28 cellular contexts compared by ENCODE assay signal in the genomic region with DNA sequence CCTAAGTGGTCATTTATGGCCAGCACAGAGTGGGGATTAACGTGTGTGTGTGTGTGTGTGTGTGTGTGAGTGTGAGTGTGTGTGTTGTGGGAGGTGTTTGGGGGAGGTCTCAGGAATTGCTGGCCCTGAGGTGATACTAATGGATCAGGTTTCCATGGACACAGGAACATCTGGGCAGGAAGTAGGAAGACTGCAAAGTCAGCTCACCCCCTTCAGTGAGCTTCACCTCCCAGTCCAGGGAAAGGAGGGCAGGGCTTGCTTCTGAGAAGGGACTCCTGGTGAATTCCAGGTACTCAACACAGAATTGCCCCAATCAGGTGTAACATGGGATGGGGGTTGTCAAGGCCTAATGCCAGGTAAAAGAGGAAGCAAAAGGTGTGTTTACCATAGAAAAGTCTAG. TPM values are rescaled to one million over a fixed set of nuclear protein-coding genes. Genes with fewer than 3 reads are reported as not detected.
DNase-seq lines count a peak whose midpoint lies in the region; ATAC-seq and TF ChIP-seq lines count a peak whose summit lies in the region.
"Had no signal": no experiment of that assay in that cellular context is flagged by ENCODE, and none has a peak within 500 bp of the region (broad histone marks: within the 10 kb centered on the region; RNA-seq: fewer than 3 reads in every experiment).

No MANE protein-coding gene starts in this region.

- H3K79me1 ChIP-seq in mesendoderm (ENCODE audit: low read length) = no peaks in the 10 kb centered on the region

- H3K4ac ChIP-seq in mesendoderm (ENCODE audit: low read depth, low read length) = no peak overlapping the region

- H3K79me2 ChIP-seq in mesendoderm (ENCODE audit: control insufficient read depth, insufficient read depth, low read length) = no peaks in the 10 kb centered on the region

- intact Hi-C loops in heart right ventricle (cut with DNase I) (no loop called here), thyroid gland (cut with DNase I) (no loop called here)

- DNase-seq in cardiac muscle cell (ENCODE audit: low read depth in 1 of 2, low spot score in 1 of 2) (peak in 1 of 2 donors; percentile 67), heart right ventricle (no peak), choroid plexus epithelial cell (ENCODE audit: low read depth) (peak; percentile 41), mesendoderm (peak; percentile 62), thyroid gland (no peak), NCI-H345 (lab: John Stamatoyannopoulos, UW) (no peak), NCI-H2029 treated with DMSO at 0.1 percent for 48 hours (lab: John Stamatoyannopoulos, UW) (no peak)
- DNase-seq: activated CD4-positive, CD25-positive, alpha-beta regulatory T cell; activated naive CD8-positive, alpha-beta T cell treated with anti-CD3 and anti-CD28 coated beads for 36 hours; activated T-cell treated with anti-CD3 and anti-CD28 coated beads, Interleukin-2, amount 50 U/mL, for 72 hours; C1 segment of cervical spinal cord; effector memory CD8-positive, alpha-beta T cell; HCEC 1CT; KG1; naive thymus-derived CD8-positive, alpha-beta T cell; NCI-H146; NCI-H2171; NCI-H526; posterior cingulate gyrus; stimulated activated CD4-positive, alpha-beta T cell treated with anti-CD3 and anti-CD28 coated beads, Interleukin-1b, Interleukin-23, amount 100 ng/mL, for 48 hours; T1000; uterus had no signal

- no peak overlapping the region for H2BK5ac ChIP-seq in mesendoderm (ENCODE audit: low read length)

- H2BK120ac ChIP-seq in mesendoderm (ENCODE audit: low read depth, low read length) = no peak overlapping the region

- H3K9me3 ChIP-seq in cardiac muscle cell (ENCODE audit: low read depth) (no peaks in the 10 kb centered on the region), heart right ventricle (no peaks in the 10 kb centered on the region), thyroid gland (no peaks in the 10 kb centered on the region)
- H3K9me3 ChIP-seq: esophagus muscularis mucosa, suprapubic skin, uterus had no signal

- no peaks in the 10 kb centered on the region for H3K27me3 ChIP-seq in cardiac muscle cell
- no peaks in the 10 kb centered on the region for H3K27me3 ChIP-seq in heart right ventricle
- H3K27me3 ChIP-seq in mesendoderm (ENCODE audit: insufficient read depth, low read length, poor library complexity) = no peaks in the 10 kb centered on the region
- H3K27me3 ChIP-seq in thyroid gland = no peaks in the 10 kb centered on the region
- H3K27me3 ChIP-seq: esophagus muscularis mucosa, suprapubic skin, uterus had no signal

- no peak overlapping the region for H3K18ac ChIP-seq in mesendoderm (ENCODE audit: low read length)

- H3K36me3 ChIP-seq in cardiac muscle cell (no peaks in the 10 kb centered on the region), heart right ventricle (peaks cover 0 to 7% (median 0%) of the 10 kb centered on the region in 9 donors), mesendoderm (ENCODE audit: control insufficient read depth, insufficient read depth, low read length) (no peaks in the 10 kb centered on the region), thyroid gland (no peaks in the 10 kb centered on the region)
- H3K36me3 ChIP-seq: esophagus muscularis mucosa, suprapubic skin, uterus had no signal

- TF ChIP-seq CTCF in cardiac muscle cell (IDR thresholded peaks at IDR 0.05; ENCODE audit: low read depth, low read length) (no peak), heart right ventricle (IDR thresholded peaks at IDR 0.05) (no peak), choroid plexus epithelial cell (conservative IDR thresholded peaks at IDR 0.05; ENCODE audit: low read depth, low read length) (no peak), thyroid gland (IDR thresholded peaks at IDR 0.05) (no peak)

- no peak overlapping the region for H3K9ac ChIP-seq in mesendoderm (ENCODE audit: low read length)

- H2BK15ac ChIP-seq in mesendoderm (replicated peaks; ENCODE audit: low read depth) = no peak overlapping the region

- no peak overlapping the region for H2AK5ac ChIP-seq in mesendoderm (ENCODE audit: low read length)

- H3K27ac ChIP-seq in cardiac muscle cell = peak overlapping the region; percentile 56
- H3K27ac ChIP-seq in heart right ventricle = no peak overlapping the region
- no peak overlapping the region for H3K27ac ChIP-seq in mesendoderm (ENCODE audit: low read depth, low read length)
- peak overlapping the region; percentile 49 to 70 (median 68) for H3K27ac ChIP-seq in thyroid gland
- H3K27ac ChIP-seq: esophagus muscularis mucosa, suprapubic skin, uterus had no signal

- H3K4me3 ChIP-seq in cardiac muscle cell (no peak overlapping the region), heart right ventricle (no peak overlapping the region), choroid plexus epithelial cell (ENCODE audit: low read depth, low read length) (no peak overlapping the region), mesendoderm (ENCODE audit: low read length) (no peak overlapping the region), thyroid gland (replicated peaks in 1 of 3) (no peak overlapping the region)
- H3K4me3 ChIP-seq: esophagus muscularis mucosa, suprapubic skin, uterus had no signal

- H3K4me1 ChIP-seq in cardiac muscle cell (ENCODE audit: low read depth) (peaks cover 11% of the 10 kb centered on the region), heart right ventricle (peaks cover 0 to 34% (median 5%) of the 10 kb centered on the region in 9 donors), mesendoderm (ENCODE audit: control insufficient read depth, low read depth, low read length) (no peaks in the 10 kb centered on the region), thyroid gland (peaks cover 65 to 88% of the 10 kb centered on the region in 2 donors)
- H3K4me1 ChIP-seq: uterus had no signal

- 55 to 65% methylated on average over 1 of the region's 1 CpG for WGBS in heart right ventricle, 2 donors
- no CpG with 5 or more reads among the region's 1 CpG for WGBS in mesendoderm (ENCODE audit: extremely low coverage, insufficient coverage, low lambda C conversion rate)
- WGBS in thyroid gland, 2 donors = 21 to 92% methylated on average over 1 of the region's 1 CpG

- no peak for TF ChIP-seq POLR2A in thyroid gland (IDR thresholded peaks at IDR 0.05)

- H3K56ac ChIP-seq in mesendoderm (ENCODE audit: low read length) = no peak overlapping the region

- H3K23ac ChIP-seq in mesendoderm (ENCODE audit: low read length) = no peak overlapping the region

- no peak overlapping the region for H4K8ac ChIP-seq in mesendoderm (ENCODE audit: low read depth, low read length)

- no peak overlapping the region for H3K4me2 ChIP-seq in mesendoderm (ENCODE audit: low read length)

- ATAC-seq in heart right ventricle (no peak), HG02759 (IDR thresholded peaks at IDR 0.05; ENCODE audit: unreplicated experiment) (no peak)
- ATAC-seq: activated T-cell treated with anti-CD3 and anti-CD28 coated beads, Interleukin-2, amount 50 U/mL, for 72 hours; effector memory CD8-positive, alpha-beta T cell; naive thymus-derived CD8-positive, alpha-beta T cell; SK-N-SH treated with all-trans-retinoic acid at 6 μM for 48 hours; stimulated activated effector memory CD8-positive, alpha-beta T cell treated with anti-CD3 and anti-CD28 coated beads, Interleukin-12 subunit alpha, Interleukin-12 subunit beta, amount 100 ng/mL, for 72 hours had no signal

- H4K5ac ChIP-seq in mesendoderm (ENCODE audit: low read length) = no peak overlapping the region

RNA-seq across cellular contexts. Expression of gene IL1R1, which starts 30.3 kb away (rescaled TPM):
- total RNA-seq in cardiac muscle cell = 0.18 and 0.21 TPM in 2 replicates
- 1.4 TPM in 1 of 2 replicates, not detected in the other for polyA plus RNA-seq in cardiac muscle cell
- 10 to 100 TPM in 9 of 10 donors, 1 to 10 TPM in 1; 5.7 to 47.0 (median 17.6) TPM for total RNA-seq in heart right ventricle
- polyA plus RNA-seq in heart right ventricle = 10 to 100 TPM; 22.0 to 28.7 TPM
- polyA plus RNA-seq in mesendoderm (2013, experiment 1 of 2) = 0.77 TPM
- 0.52 TPM for polyA plus RNA-seq in mesendoderm (2013, experiment 2 of 2)
- total RNA-seq in thyroid gland = 100 to 1,000 TPM in 2 of 4 donors, 10 to 100 TPM in 2; 57.6 to 220 (median 103) TPM
- total RNA-seq: G401 had no signal
- polyA plus RNA-seq: naive thymus-derived CD8-positive, alpha-beta T cell had no signal

Comparison
In these comparisons a context has a peak if more than half of its experiments do, and no peak if none do; other contexts are left out.
1. H3K27ac ChIP-seq: peak in cardiac muscle cell (single experiment) and thyroid gland (3 of 3); none in heart right ventricle (0 of 10) and mesendoderm (single experiment).
2. DNase-seq: peak in choroid plexus epithelial cell (single experiment) and mesendoderm (single experiment); none in heart right ventricle (0 of 2), thyroid gland (0 of 2), NCI-H345 (single experiment) and NCI-H2029 treated with DMSO at 0.1 percent for 48 hours (single experiment).